15 cellular contexts compared by ENCODE assay signal in genomic region chr1:26704629-26705028, GRCh38. TPM values are rescaled to one million over a fixed set of nuclear protein-coding genes. Genes with fewer than 3 reads are reported as not detected.
DNase-seq lines count a peak whose midpoint lies in the region; ATAC-seq, FAIRE-seq and TF ChIP-seq lines count a peak whose summit lies in the region.
"Had no signal": no experiment of that assay in that cellular context is flagged by ENCODE, and none has a peak within 500 bp of the region (broad histone marks: within the 10 kb centered on the region; RNA-seq: fewer than 3 reads in every experiment).

No MANE protein-coding gene starts in this region.

- no peaks in the 10 kb centered on the region for H3K9me3 Mint-ChIP-seq in CD4-positive, CD25-positive, alpha-beta regulatory T cell
- H3K9me3 Mint-ChIP-seq in astrocyte (ENCODE audit: unreplicated experiment) (no peaks in the 10 kb centered on the region), progenitor cell of endocrine pancreas (ENCODE audit: low read depth) (no peaks in the 10 kb centered on the region)

- H3K27me3 ChIP-seq in CD4-positive, CD25-positive, alpha-beta regulatory T cell (ENCODE audit: control insufficient read depth, insufficient read depth, low read length) = no peaks in the 10 kb centered on the region
- no peaks in the 10 kb centered on the region for H3K27me3 ChIP-seq in astrocyte (ENCODE audit: insufficient read depth, low read length)
- H3K27me3 ChIP-seq: upper lobe of left lung had no signal

- peaks cover 89% of the 10 kb centered on the region for H3K4me1 ChIP-seq in CD4-positive, CD25-positive, alpha-beta regulatory T cell (ENCODE audit: control insufficient read depth, insufficient read depth, low read length, poor library complexity, severe bottlenecking)
- peaks cover 48% of the 10 kb centered on the region for H3K4me1 ChIP-seq in HEK293 (ENCODE audit: control insufficient read depth, insufficient read depth, low read length)
- peaks cover 52% of the 10 kb centered on the region for H3K4me1 ChIP-seq in astrocyte (ENCODE audit: insufficient read depth, low read length)

- CTCF ChIA-PET in HEK293 (lab: Yijun Ruan, JAX) = no interaction called here

- H3K36me3 Mint-ChIP-seq in CD4-positive, CD25-positive, alpha-beta regulatory T cell = peaks cover 18% of the 10 kb centered on the region
- peaks cover 2% of the 10 kb centered on the region for H3K36me3 Mint-ChIP-seq in astrocyte (ENCODE audit: low read depth, unreplicated experiment)
- H3K36me3 Mint-ChIP-seq in progenitor cell of endocrine pancreas (ENCODE audit: insufficient read depth) = peaks cover 7% of the 10 kb centered on the region

- no peaks in the 10 kb centered on the region for H3K9me3 ChIP-seq in CD4-positive, CD25-positive, alpha-beta regulatory T cell (ENCODE audit: control insufficient read depth in 2 of 2, low read length in 2 of 2)
- H3K9me3 ChIP-seq in HEK293 (ENCODE audit: control insufficient read depth, insufficient read depth, low read depth, low read length) (no peaks in the 10 kb centered on the region), astrocyte (ENCODE audit: insufficient read depth, low read depth, low read length) (no peaks in the 10 kb centered on the region)
- H3K9me3 ChIP-seq: Caco-2, mucosa of descending colon, upper lobe of left lung had no signal

- H3K4me1 Mint-ChIP-seq in CD4-positive, CD25-positive, alpha-beta regulatory T cell = peaks cover 16 to 41% (median 18%) of the 10 kb centered on the region in 4 donors
- H3K4me1 Mint-ChIP-seq in astrocyte (ENCODE audit: low read depth, unreplicated experiment) (peaks cover 24% of the 10 kb centered on the region), progenitor cell of endocrine pancreas (ENCODE audit: low read depth) (peaks cover 24% of the 10 kb centered on the region)

- no peak for ATAC-seq in CD4-positive, CD25-positive, alpha-beta regulatory T cell (ENCODE audit: low read depth in 2 of 2)
- no peak for ATAC-seq in GM21786 (IDR thresholded peaks at IDR 0.05; ENCODE audit: unreplicated experiment)
- ATAC-seq in HG02678 (IDR thresholded peaks at IDR 0.05; ENCODE audit: unreplicated experiment) = no peak
- ATAC-seq: activated CD8-positive, alpha-beta memory T cell treated with anti-CD3 and anti-CD28 coated beads, Interleukin-2, amount 10 ng/mL, durations not matched to agents 7 days and 5 days; mucosa of descending colon had no signal

- H3K36me3 ChIP-seq in CD4-positive, CD25-positive, alpha-beta regulatory T cell (ENCODE audit: control insufficient read depth, insufficient read depth, low read length) = peaks cover 12% of the 10 kb centered on the region
- H3K36me3 ChIP-seq in HEK293 (ENCODE audit: control insufficient read depth in 2 of 2, insufficient read depth in 1 of 2, low read length in 2 of 2) (peaks cover 6 to 29% of the 10 kb centered on the region in 2 experiments; a peak in 2 of 3 replicates), astrocyte (ENCODE audit: insufficient read depth, low read length) (no peaks in the 10 kb centered on the region)

- H3K79me2 ChIP-seq in astrocyte (ENCODE audit: insufficient read depth, low read length) = peaks cover 99% of the 10 kb centered on the region

- peak overlapping the region in 3 of 4 donors; percentile 53 to 60 (median 54) for H3K4me3 Mint-ChIP-seq in CD4-positive, CD25-positive, alpha-beta regulatory T cell
- peak overlapping the region; percentile 48 for H3K4me3 Mint-ChIP-seq in astrocyte (ENCODE audit: unreplicated experiment)
- H3K4me3 Mint-ChIP-seq in progenitor cell of endocrine pancreas (ENCODE audit: low read depth) = no peak overlapping the region
- H3K4me3 Mint-ChIP-seq: activated CD8-positive, alpha-beta memory T cell treated with anti-CD3 and anti-CD28 coated beads, Interleukin-2, amount 10 ng/mL, durations not matched to agents 7 days and 5 days had no signal

- POLR2A ChIA-PET in HEK293 (lab: Yijun Ruan, JAX) = interaction anchor here (0.9 kb wide), 1 partner anchor 8 kb away, joined by 3 read pairs; no protein-coding TSS in a partner anchor

- peak overlapping the region; percentile 15 for H3K4me3 ChIP-seq in CD4-positive, CD25-positive, alpha-beta regulatory T cell (ENCODE audit: low read depth, low read length)
- no peak overlapping the region for H3K4me3 ChIP-seq in HEK293 (ENCODE audit: low read depth, low read length)
- no peak overlapping the region for H3K4me3 ChIP-seq in astrocyte (ENCODE audit: insufficient read depth, low read depth, low read length)
- H3K4me3 ChIP-seq: mucosa of descending colon, upper lobe of left lung had no signal

- DNase-seq in CD4-positive, CD25-positive, alpha-beta regulatory T cell = no peak
- no peak for DNase-seq in astrocyte (ENCODE audit: low read depth)
- DNase-seq in progenitor cell of endocrine pancreas (ENCODE audit: low spot score, unreplicated experiment) = no peak
- DNase-seq in ecto neural progenitor cell (ENCODE audit: low spot score) = no peak
- no peak for DNase-seq in central memory CD4-positive, alpha-beta T cell
- DNase-seq: activated CD8-positive, alpha-beta memory T cell treated with anti-CD3 and anti-CD28 coated beads, Interleukin-2, amount 10 ng/mL, durations not matched to agents 7 days and 5 days; activated naive CD4-positive, alpha-beta T cell; Caco-2; mucosa of descending colon; upper lobe of left lung had no signal

- H3K9ac ChIP-seq in astrocyte (ENCODE audit: low read length) = no peak overlapping the region

- no peaks in the 10 kb centered on the region for H3K27me3 Mint-ChIP-seq in CD4-positive, CD25-positive, alpha-beta regulatory T cell
- H3K27me3 Mint-ChIP-seq in astrocyte (ENCODE audit: low read depth, unreplicated experiment) = no peaks in the 10 kb centered on the region
- H3K27me3 Mint-ChIP-seq in progenitor cell of endocrine pancreas = no peaks in the 10 kb centered on the region
- H3K27me3 Mint-ChIP-seq: activated CD8-positive, alpha-beta memory T cell treated with anti-CD3 and anti-CD28 coated beads, Interleukin-2, amount 10 ng/mL, durations not matched to agents 7 days and 5 days had no signal

- no peak overlapping the region for H3K4me2 ChIP-seq in astrocyte (ENCODE audit: low read length)

- H3K27ac Mint-ChIP-seq in CD4-positive, CD25-positive, alpha-beta regulatory T cell = peak overlapping the region in 1 of 3 donors; percentile 63
- H3K27ac Mint-ChIP-seq in astrocyte (ENCODE audit: unreplicated experiment) (no peak overlapping the region), progenitor cell of endocrine pancreas (peak overlapping the region; percentile 54)
- H3K27ac Mint-ChIP-seq: activated CD8-positive, alpha-beta memory T cell treated with anti-CD3 and anti-CD28 coated beads, Interleukin-2, amount 10 ng/mL, durations not matched to agents 7 days and 5 days had no signal

- H2AFZ ChIP-seq in astrocyte (ENCODE audit: low read depth, low read length) = no peak overlapping the region

- no peak for FAIRE-seq in astrocyte (lab: Jason Lieb, UNC)
- FAIRE-seq: GM18507, keratinocyte had no signal

- no peak for TF ChIP-seq CTCF in HEK293 (tag by site-specific recombination; IDR thresholded peaks at IDR 0.05)
- TF ChIP-seq CTCF in astrocyte (IDR thresholded peaks at IDR 0.05; ENCODE audit: insufficient read depth, low read depth, low read length) = no peak
- TF ChIP-seq CTCF in progenitor cell of endocrine pancreas (IDR thresholded peaks at IDR 0.05; ENCODE audit: unreplicated experiment) = no peak

- peak overlapping the region; percentile 15 for H3K27ac ChIP-seq in CD4-positive, CD25-positive, alpha-beta regulatory T cell (ENCODE audit: insufficient read depth, low read length, poor library complexity, severe bottlenecking)
- no peak overlapping the region for H3K27ac ChIP-seq in HEK293 (ENCODE audit: extremely low read depth, low read depth, low read length)
- no peak overlapping the region for H3K27ac ChIP-seq in astrocyte (ENCODE audit: low read depth, low read length)

- H4K20me1 ChIP-seq in astrocyte (ENCODE audit: insufficient read depth, low read length) = peaks cover 97% of the 10 kb centered on the region

TF ChIP-seq in HEK293, 187 proteins besides CTCF, POLR2A, EP300 and RAD21:
- TF ChIP-seq ZNF10 (tag by site-specific recombination; IDR thresholded peaks at IDR 0.05) (peak; percentile 62; the same call in 1 of the 2 replicates), ZNF174 (tag by site-specific recombination; IDR thresholded peaks at IDR 0.05) (no peak), REPIN1 (tag by site-specific recombination; IDR thresholded peaks at IDR 0.05; ENCODE audit: low read depth) (no peak), BCL11B (tag by site-specific recombination; IDR thresholded peaks at IDR 0.05; ENCODE audit: low read depth) (no peak), FEZF1 (tag by site-specific recombination; IDR thresholded peaks at IDR 0.05) (no peak)

RNA-seq across cellular contexts. Expression of gene ARID1A, which starts 8.8 kb away (rescaled TPM):
- total RNA-seq in CD4-positive, CD25-positive, alpha-beta regulatory T cell = 139 TPM
- 10 to 100 TPM in 3 of 4 donors, 1 to 10 TPM in 1; 9.5 to 13.4 (median 13.0) TPM for polyA plus RNA-seq in CD4-positive, CD25-positive, alpha-beta regulatory T cell
- 72.3 and 85.1 TPM in 2 replicates for total RNA-seq in astrocyte
- 174 and 186 TPM in 2 replicates for total RNA-seq in progenitor cell of endocrine pancreas
